Comparison of ENCODE assay signal across 1 cellular context in the genomic region with DNA sequence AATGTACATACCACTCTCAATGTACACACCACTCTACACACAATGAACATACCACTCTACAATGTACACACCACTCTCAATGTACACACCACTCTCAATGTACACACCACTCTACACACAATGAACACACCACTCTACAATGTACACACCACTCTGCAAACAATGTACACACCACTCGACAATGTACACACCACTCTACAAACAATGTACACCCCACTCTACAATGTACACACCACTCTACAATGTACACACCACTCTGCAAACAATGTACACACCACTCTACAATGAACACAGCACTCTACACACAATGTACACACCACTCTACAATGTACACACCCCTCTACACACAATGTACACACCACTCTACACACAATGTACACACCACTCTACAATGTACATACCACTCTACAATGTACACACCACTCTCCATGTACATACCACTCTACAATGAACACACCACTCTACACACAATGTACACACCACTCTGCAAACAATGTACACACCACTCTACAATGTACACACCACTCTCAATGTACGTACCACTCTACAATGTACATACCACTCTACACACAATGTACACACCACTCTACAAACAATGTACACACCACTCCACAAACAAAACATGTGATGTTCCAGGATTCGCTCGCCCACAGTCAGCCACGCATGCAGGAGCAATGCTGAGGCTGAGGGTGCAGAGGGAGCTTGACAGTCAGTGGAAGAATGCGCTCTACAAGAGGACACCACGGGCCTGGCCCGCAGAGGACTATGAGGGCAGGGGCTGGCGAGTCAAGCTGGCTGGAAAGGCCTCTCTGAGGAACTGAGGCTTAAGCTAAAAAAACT.
A peak's percentile ranks its signal among the peaks of the same experiment; 100 is the strongest.
TF ChIP-seq lines count a peak whose summit lies in the region.

No MANE protein-coding gene starts in this region.

TF ChIP-seq in HEK293, 187 proteins besides CTCF, POLR2A, EP300 and RAD21 (continued from another document):
- TF ChIP-seq, protein P1, sequence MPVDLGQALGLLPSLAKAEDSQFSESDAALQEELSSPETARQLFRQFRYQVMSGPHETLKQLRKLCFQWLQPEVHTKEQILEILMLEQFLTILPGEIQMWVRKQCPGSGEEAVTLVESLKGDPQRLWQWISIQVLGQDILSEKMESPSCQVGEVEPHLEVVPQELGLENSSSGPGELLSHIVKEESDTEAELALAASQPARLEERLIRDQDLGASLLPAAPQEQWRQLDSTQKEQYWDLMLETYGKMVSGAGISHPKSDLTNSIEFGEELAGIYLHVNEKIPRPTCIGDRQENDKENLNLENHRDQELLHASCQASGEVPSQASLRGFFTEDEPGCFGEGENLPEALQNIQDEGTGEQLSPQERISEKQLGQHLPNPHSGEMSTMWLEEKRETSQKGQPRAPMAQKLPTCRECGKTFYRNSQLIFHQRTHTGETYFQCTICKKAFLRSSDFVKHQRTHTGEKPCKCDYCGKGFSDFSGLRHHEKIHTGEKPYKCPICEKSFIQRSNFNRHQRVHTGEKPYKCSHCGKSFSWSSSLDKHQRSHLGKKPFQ (tag by site-specific recombination; IDR thresholded peaks at IDR 0.05) = peak; percentile 42; the same call in 1 of the 2 replicates
TF ChIP-seq in HEK293: peak in this region for 1.
